1 cellular context compared by ENCODE assay signal in the genomic region with DNA sequence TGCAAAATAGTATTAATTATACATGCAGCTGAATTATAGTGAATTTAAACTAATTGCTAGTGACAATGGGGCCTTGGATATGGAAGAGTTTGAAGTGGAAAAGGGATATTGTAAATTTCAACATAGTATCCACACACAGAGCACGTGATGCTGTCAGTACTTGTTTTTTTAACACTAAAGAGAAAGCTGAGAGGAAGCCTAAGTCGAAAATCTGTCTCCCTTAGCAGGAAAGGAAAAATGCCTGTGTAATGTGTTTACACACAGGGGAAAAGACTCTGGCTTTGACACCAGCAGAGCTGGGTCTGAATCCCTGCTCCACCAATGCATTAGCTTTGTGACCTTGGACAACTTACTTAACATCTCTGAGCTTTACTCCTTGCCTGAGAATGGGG.
TF ChIP-seq lines count a peak whose summit lies in the region.

No MANE protein-coding gene starts in this region.

TF ChIP-seq in HepG2, 621 proteins besides CTCF, POLR2A, EP300 and RAD21:
- TF ChIP-seq SP5 (CRISPR knock-in tag; IDR thresholded peaks at IDR 0.05; ENCODE audit: borderline replicate concordance, low read depth) = no peak
- TF ChIP-seq, protein P1, sequence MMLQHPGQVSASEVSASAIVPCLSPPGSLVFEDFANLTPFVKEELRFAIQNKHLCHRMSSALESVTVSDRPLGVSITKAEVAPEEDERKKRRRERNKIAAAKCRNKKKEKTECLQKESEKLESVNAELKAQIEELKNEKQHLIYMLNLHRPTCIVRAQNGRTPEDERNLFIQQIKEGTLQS (CRISPR knock-in tag; IDR thresholded peaks at IDR 0.05) = no peak
- TF ChIP-seq ZNF570 (CRISPR knock-in tag; IDR thresholded peaks at IDR 0.05; ENCODE audit: borderline replicate concordance) = no peak
- TF ChIP-seq NR2C2 (CRISPR knock-in tag; IDR thresholded peaks at IDR 0.05; ENCODE audit: borderline replicate concordance) = no peak
- TF ChIP-seq ATF7-NPFF (CRISPR knock-in tag; IDR thresholded peaks at IDR 0.05; ENCODE audit: low read depth) = no peak
- no peak for TF ChIP-seq NKX3-1 (CRISPR knock-in tag; IDR thresholded peaks at IDR 0.05)
- no peak for TF ChIP-seq SRF (IDR thresholded peaks at IDR 0.05; ENCODE audit: low read depth, low read length)
- TF ChIP-seq MED1 (CRISPR knock-in tag; IDR thresholded peaks at IDR 0.05) = no peak
- TF ChIP-seq ZBTB43 (CRISPR knock-in tag; conservative IDR thresholded peaks at IDR 0.05) = no peak
- no peak for TF ChIP-seq GABPA (IDR thresholded peaks at IDR 0.05; ENCODE audit: low read depth, low read length)
- no peak for TF ChIP-seq GABPA (CRISPR knock-in tag; IDR thresholded peaks at IDR 0.05; ENCODE audit: low read depth)
- no peak for TF ChIP-seq NR0B2 (CRISPR knock-in tag; IDR thresholded peaks at IDR 0.05)
- TF ChIP-seq ZNF644 (CRISPR knock-in tag; IDR thresholded peaks at IDR 0.05; ENCODE audit: low read depth) = no peak
- no peak for TF ChIP-seq ZNF275 (CRISPR knock-in tag; IDR thresholded peaks at IDR 0.05; ENCODE audit: borderline replicate concordance)
- no peak for TF ChIP-seq ZNF263 (CRISPR knock-in tag; IDR thresholded peaks at IDR 0.05)
- no peak for TF ChIP-seq SMARCC2 (IDR thresholded peaks at IDR 0.05)
- no peak for TF ChIP-seq DMTF1 (CRISPR knock-in tag; IDR thresholded peaks at IDR 0.05)
- TF ChIP-seq TEAD3 (CRISPR knock-in tag; optimal IDR thresholded peaks at IDR 0.05; ENCODE audit: borderline replicate concordance) = no peak
